1 cellular context compared by ENCODE assay signal in the genomic region with DNA sequence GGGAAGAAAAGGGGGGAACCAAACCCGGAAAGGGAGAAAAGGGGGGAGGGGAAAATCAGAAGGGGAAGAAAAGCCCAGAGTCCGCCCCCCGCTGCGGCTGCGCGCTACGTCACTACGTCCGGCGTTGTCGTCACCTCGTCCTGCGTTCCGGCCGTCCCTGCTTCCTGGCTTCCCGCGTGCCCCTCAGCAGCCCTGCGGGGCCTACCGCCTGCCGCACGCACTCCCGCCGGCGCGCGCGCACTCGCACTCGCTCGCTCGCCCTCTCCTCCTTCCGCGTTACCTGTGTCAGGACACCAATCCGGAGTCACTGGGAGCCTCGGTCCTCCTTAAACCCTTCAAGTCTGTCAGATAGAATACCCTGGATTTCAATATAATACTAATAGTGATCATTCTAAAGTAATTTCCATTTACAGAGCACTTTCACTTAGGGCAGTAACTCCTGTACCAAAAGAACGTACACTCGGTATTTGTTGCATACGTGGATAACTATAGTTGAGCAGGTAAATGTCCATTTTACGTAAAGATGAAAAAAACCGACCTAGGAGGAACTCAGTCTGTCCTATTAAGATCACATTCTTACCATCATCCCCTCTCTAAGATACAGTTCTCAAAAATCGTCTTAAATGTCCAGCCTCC.
TF ChIP-seq lines count a peak whose summit lies in the region.

A gene (minus strand): TSS at position 113 of the 636 bp plus-strand sequence. CDS start 120,615 bp downstream, outside the sequence.

TF ChIP-seq in HepG2, 621 proteins besides CTCF, POLR2A, EP300 and RAD21 (continued from another document):
- TF ChIP-seq, protein P1, sequence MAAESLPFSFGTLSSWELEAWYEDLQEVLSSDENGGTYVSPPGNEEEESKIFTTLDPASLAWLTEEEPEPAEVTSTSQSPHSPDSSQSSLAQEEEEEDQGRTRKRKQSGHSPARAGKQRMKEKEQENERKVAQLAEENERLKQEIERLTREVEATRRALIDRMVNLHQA (CRISPR knock-in tag; IDR thresholded peaks at IDR 0.05): no peak
- TF ChIP-seq, protein P2, sequence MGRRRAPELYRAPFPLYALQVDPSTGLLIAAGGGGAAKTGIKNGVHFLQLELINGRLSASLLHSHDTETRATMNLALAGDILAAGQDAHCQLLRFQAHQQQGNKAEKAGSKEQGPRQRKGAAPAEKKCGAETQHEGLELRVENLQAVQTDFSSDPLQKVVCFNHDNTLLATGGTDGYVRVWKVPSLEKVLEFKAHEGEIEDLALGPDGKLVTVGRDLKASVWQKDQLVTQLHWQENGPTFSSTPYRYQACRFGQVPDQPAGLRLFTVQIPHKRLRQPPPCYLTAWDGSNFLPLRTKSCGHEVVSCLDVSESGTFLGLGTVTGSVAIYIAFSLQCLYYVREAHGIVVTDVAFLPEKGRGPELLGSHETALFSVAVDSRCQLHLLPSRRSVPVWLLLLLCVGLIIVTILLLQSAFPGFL (CRISPR knock-in tag; IDR thresholded peaks at IDR 0.05): no peak
- TF ChIP-seq ELF1 (CRISPR knock-in tag; IDR thresholded peaks at IDR 0.05) (peak; percentile 84), YEATS2 (CRISPR knock-in tag; IDR thresholded peaks at IDR 0.05; ENCODE audit: borderline replicate concordance) (peak; percentile 85), ZNF337 (CRISPR knock-in tag; IDR thresholded peaks at IDR 0.05; ENCODE audit: borderline replicate concordance, low read depth) (no peak), SP4 (CRISPR knock-in tag; IDR thresholded peaks at IDR 0.05) (0 out of 2 replicates have a peak, but pooled peaks have one; percentile 55), HMG20B (CRISPR knock-in tag; conservative IDR thresholded peaks at IDR 0.05) (no peak), ZNF761 (CRISPR knock-in tag; conservative IDR thresholded peaks at IDR 0.05) (0 out of 2 replicates have a peak, but pooled peaks have one; percentile 58), ZNF34 (CRISPR knock-in tag; IDR thresholded peaks at IDR 0.05; ENCODE audit: borderline replicate concordance) (no peak), RELA (CRISPR knock-in tag; IDR thresholded peaks at IDR 0.05) (peak; percentile 81; the same call in 1 of the 2 replicates), ZNF274 (CRISPR knock-in tag; IDR thresholded peaks at IDR 0.05) (peak; percentile 82), ZNF709 (CRISPR knock-in tag; IDR thresholded peaks at IDR 0.05) (peak; percentile 75)
- TF ChIP-seq, protein P3, sequence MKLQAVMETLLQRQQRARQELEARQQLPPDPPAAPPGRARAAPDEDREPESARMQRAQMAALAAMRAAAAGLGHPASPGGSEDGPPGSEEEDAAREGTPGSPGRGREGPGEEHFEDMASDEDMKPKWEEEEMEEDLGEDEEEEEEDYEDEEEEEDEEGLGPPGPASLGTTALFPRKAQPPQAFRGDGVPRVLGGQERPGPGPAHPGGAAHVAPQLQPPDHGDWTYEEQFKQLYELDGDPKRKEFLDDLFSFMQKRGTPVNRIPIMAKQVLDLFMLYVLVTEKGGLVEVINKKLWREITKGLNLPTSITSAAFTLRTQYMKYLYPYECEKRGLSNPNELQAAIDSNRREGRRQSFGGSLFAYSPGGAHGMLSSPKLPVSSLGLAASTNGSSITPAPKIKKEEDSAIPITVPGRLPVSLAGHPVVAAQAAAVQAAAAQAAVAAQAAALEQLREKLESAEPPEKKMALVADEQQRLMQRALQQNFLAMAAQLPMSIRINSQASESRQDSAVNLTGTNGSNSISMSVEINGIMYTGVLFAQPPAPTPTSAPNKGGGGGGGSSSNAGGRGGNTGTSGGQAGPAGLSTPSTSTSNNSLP (IDR thresholded peaks at IDR 0.05; ENCODE audit: low read depth, low read length): no peak
- TF ChIP-seq, protein P4, sequence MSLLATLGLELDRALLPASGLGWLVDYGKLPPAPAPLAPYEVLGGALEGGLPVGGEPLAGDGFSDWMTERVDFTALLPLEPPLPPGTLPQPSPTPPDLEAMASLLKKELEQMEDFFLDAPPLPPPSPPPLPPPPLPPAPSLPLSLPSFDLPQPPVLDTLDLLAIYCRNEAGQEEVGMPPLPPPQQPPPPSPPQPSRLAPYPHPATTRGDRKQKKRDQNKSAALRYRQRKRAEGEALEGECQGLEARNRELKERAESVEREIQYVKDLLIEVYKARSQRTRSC (CRISPR knock-in tag; IDR thresholded peaks at IDR 0.05; ENCODE audit: low read depth): no peak; the same call in 1 of the 2 replicates
- TF ChIP-seq, protein P5, sequence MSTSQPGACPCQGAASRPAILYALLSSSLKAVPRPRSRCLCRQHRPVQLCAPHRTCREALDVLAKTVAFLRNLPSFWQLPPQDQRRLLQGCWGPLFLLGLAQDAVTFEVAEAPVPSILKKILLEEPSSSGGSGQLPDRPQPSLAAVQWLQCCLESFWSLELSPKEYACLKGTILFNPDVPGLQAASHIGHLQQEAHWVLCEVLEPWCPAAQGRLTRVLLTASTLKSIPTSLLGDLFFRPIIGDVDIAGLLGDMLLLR (CRISPR knock-in tag; IDR thresholded peaks at IDR 0.05): no peak; the same call in 1 of the 2 replicates
